In the genomic region with DNA sequence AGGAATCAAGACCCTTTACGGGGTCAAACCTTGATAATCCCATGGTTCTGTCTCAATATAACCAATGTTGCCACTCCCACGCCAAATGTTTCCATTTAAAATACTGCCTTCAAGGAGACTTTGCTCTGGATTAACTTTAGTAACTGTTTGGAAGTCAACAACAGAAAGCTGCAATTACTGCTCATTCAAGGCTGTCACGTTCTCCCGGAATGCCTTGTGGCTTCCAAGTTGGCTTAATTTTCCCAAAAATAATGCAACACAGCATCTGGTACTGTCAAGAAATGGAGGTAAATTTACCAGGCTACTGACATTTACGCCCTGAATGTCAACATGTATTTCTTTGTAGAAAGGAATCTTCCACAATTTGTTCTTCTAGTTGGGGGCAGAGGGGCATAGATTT, we compare ENCODE assay signal across 18 cellular contexts.
"Had no signal": no experiment of that assay in that cellular context is flagged by ENCODE, and none has a peak within 500 bp of the region (broad histone marks: within the 10 kb centered on the region; RNA-seq: fewer than 3 reads in every experiment).

No MANE protein-coding gene starts in this region.

- H3K9me3 Mint-ChIP-seq: central memory CD8-positive, alpha-beta T cell had no signal

- H3K4me3 ChIP-seq: gastroesophageal sphincter, mucosa of descending colon, skin epidermis, stomach, upper lobe of left lung had no signal

- H3K27ac ChIP-seq: gastroesophageal sphincter, stomach, upper lobe of left lung had no signal

- H3K4me3 Mint-ChIP-seq: central memory CD8-positive, alpha-beta T cell; nephron progenitor cell had no signal

- H3K4me1 Mint-ChIP-seq: central memory CD8-positive, alpha-beta T cell had no signal

- H3K36me3 ChIP-seq: gastroesophageal sphincter, stomach, upper lobe of left lung had no signal

- ATAC-seq: esophagus mucosa, gastroesophageal sphincter, left lobe of liver, mucosa of descending colon, sciatic nerve had no signal

- H3K4me1 ChIP-seq: gastroesophageal sphincter, upper lobe of left lung had no signal

- H3K27me3 ChIP-seq: gastroesophageal sphincter, stomach, upper lobe of left lung had no signal

- H3K27ac Mint-ChIP-seq: nephron progenitor cell had no signal

- DNase-seq: effector memory CD4-positive, alpha-beta T cell; foreskin fibroblast; glutamatergic neuron; mammary epithelial cell; mucosa of descending colon; nephron progenitor cell; posterior cingulate gyrus; stimulated activated CD4-positive, alpha-beta T cell treated with anti-CD3 and anti-CD28 coated beads, Interleukin-12 subunit alpha, Interleukin-12 subunit beta, amount 100 ng/mL, for 4 hours; stimulated activated naive CD4-positive, alpha-beta T cell; stomach; substantia nigra; upper lobe of left lung had no signal

- H3K9me3 ChIP-seq: gastroesophageal sphincter, mucosa of descending colon, stomach, upper lobe of left lung had no signal
